1 cellular context compared by ENCODE assay signal in genomic region chr18:35490894-35491688, GRCh38.
TF ChIP-seq lines count a peak whose summit lies in the region.

No MANE protein-coding gene starts in this region.

TF ChIP-seq in GM12878, 131 proteins besides CTCF, POLR2A, EP300 and RAD21 (continued from another document):
- no peak for TF ChIP-seq HCFC1 (IDR thresholded peaks at IDR 0.05; ENCODE audit: low read length)
